ENCODE assay signal across 34 cellular contexts in the genomic region with DNA sequence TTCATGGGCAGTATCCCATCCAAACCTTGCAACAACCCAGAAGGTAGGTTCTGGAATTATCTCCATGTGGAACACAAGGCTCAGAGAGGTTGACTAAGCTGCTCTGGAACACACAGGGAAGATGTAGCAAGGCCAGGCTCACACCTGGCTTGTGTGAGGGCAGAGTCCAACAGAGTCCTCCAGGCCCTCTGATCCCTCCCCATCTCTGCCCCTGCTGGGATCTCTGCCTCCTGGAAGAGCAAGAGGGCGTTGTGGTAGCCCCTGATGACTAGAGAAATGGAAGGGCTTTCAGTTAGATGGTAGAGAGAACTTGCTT. TPM values are rescaled to one million over a fixed set of nuclear protein-coding genes. Genes with fewer than 3 reads are reported as not detected.
"Had no signal": no experiment of that assay in that cellular context is flagged by ENCODE, and none has a peak within 500 bp of the region (broad histone marks: within the 10 kb centered on the region; RNA-seq: fewer than 3 reads in every experiment).

No MANE protein-coding gene starts in this region.

- ATAC-seq: activated naive CD4-positive, alpha-beta T cell treated with anti-CD3 and anti-CD28 coated beads, Interleukin-2, amount 50 U/mL, for 72 hours; foreskin keratinocyte; heart left ventricle; left colon; pancreas; upper lobe of right lung; WTC11 had no signal

- DNase-seq: activated CD4-positive, alpha-beta memory T cell treated with anti-CD3 and anti-CD28 coated beads, Interleukin-2, amount 10 ng/mL, durations not matched to agents 7 days and 5 days; activated CD4-positive, alpha-beta T cell treated with anti-CD3 and anti-CD28 coated beads for 1 hour; activated CD4-positive, alpha-beta T cell treated with anti-CD3 and anti-CD28 coated beads, Interleukin-2, amount 10 ng/mL, durations not matched to agents 7 days and 5 days; activated CD8-positive, alpha-beta memory T cell treated with anti-CD3 and anti-CD28 coated beads, Interleukin-2, amount 50 U/mL, for 48 hours; activated gamma-delta T cell treated with Interleukin-2 at 50 U/mL for 16 hours; activated T-cell treated with anti-CD3 and anti-CD28 coated beads, Interleukin-2, amount 50 U/mL, for 24 hours; endodermal cell; foreskin keratinocyte; heart left ventricle; hypothalamus; immature natural killer cell; left colon; mammary epithelial cell; naive B cell; nucleus accumbens; pancreas; retina; stimulated activated CD4-positive, alpha-beta T cell treated with anti-CD3 and anti-CD28 coated beads, Interleukin-15, amount 100 ng/mL, for 24 hours; stimulated activated CD4-positive, alpha-beta T cell treated with anti-CD3 and anti-CD28 coated beads, Interleukin-2, amount 100 ng/mL, for 24 hours; stimulated activated naive CD4-positive, alpha-beta T cell; T-helper 2 cell; tibial artery; upper lobe of right lung had no signal

- H3K36me3 ChIP-seq: esophagus muscularis mucosa, heart left ventricle, pancreas, prostate gland, suprapubic skin, tibial artery, upper lobe of right lung had no signal

- H3K27ac Mint-ChIP-seq: activated CD4-positive, alpha-beta memory T cell treated with anti-CD3 and anti-CD28 coated beads, Interleukin-2, amount 10 ng/mL, durations not matched to agents 7 days and 5 days; activated CD4-positive, alpha-beta T cell treated with anti-CD3 and anti-CD28 coated beads, Interleukin-2, amount 10 ng/mL, durations not matched to agents 7 days and 5 days; activated naive CD4-positive, alpha-beta T cell treated with anti-CD3 and anti-CD28 coated beads, Interleukin-2, amount 50 U/mL, for 72 hours; activated T-cell treated with anti-CD3 and anti-CD28 coated beads, Interleukin-2, amount 50 U/mL, for 24 hours; dendritic cell treated with granulocyte-macrophage colony-stimulating factor and Interleukin-4, amounts not matched to agents 40 ng/mL and 50 ng/mL, for 4 days; endodermal cell; immature natural killer cell; WTC11 had no signal

- H3K27ac ChIP-seq: esophagus muscularis mucosa, foreskin keratinocyte, heart left ventricle, pancreas, prostate gland, suprapubic skin, tibial artery, upper lobe of right lung had no signal

- H3K4me1 ChIP-seq: foreskin keratinocyte had no signal

- H3K36me3 Mint-ChIP-seq: activated naive CD4-positive, alpha-beta T cell treated with anti-CD3 and anti-CD28 coated beads, Interleukin-2, amount 50 U/mL, for 72 hours; immature natural killer cell; naive B cell; WTC11 had no signal

- H3K9me3 ChIP-seq: esophagus muscularis mucosa, heart left ventricle, pancreas, prostate gland, suprapubic skin, tibial artery, upper lobe of right lung had no signal

- H3K4me3 Mint-ChIP-seq: activated CD4-positive, alpha-beta memory T cell treated with anti-CD3 and anti-CD28 coated beads, Interleukin-2, amount 10 ng/mL, durations not matched to agents 7 days and 5 days; activated CD4-positive, alpha-beta T cell treated with anti-CD3 and anti-CD28 coated beads, Interleukin-2, amount 10 ng/mL, durations not matched to agents 7 days and 5 days; activated T-cell treated with anti-CD3 and anti-CD28 coated beads, Interleukin-2, amount 50 U/mL, for 24 hours; central memory CD8-positive, alpha-beta T cell; dendritic cell treated with granulocyte-macrophage colony-stimulating factor and Interleukin-4, amounts not matched to agents 40 ng/mL and 50 ng/mL, for 4 days; endodermal cell; WTC11 had no signal

- H3K9me3 Mint-ChIP-seq: activated CD4-positive, alpha-beta memory T cell treated with anti-CD3 and anti-CD28 coated beads, Interleukin-2, amount 10 ng/mL, durations not matched to agents 7 days and 5 days; activated CD4-positive, alpha-beta T cell treated with anti-CD3 and anti-CD28 coated beads, Interleukin-2, amount 10 ng/mL, durations not matched to agents 7 days and 5 days; activated naive CD4-positive, alpha-beta T cell treated with anti-CD3 and anti-CD28 coated beads, Interleukin-2, amount 50 U/mL, for 72 hours; activated T-cell treated with anti-CD3 and anti-CD28 coated beads, Interleukin-2, amount 50 U/mL, for 24 hours; central memory CD8-positive, alpha-beta T cell; dendritic cell treated with granulocyte-macrophage colony-stimulating factor and Interleukin-4, amounts not matched to agents 40 ng/mL and 50 ng/mL, for 4 days; endodermal cell; immature natural killer cell; naive B cell; neural crest cell; WTC11 had no signal

- H3K4me3 ChIP-seq: esophagus muscularis mucosa, heart left ventricle, pancreas, prostate gland, suprapubic skin, tibial artery, upper lobe of right lung had no signal

- FAIRE-seq: kidney, pancreas had no signal

- H3K27me3 ChIP-seq: pancreas had no signal

RNA-seq across cellular contexts. Expression of a gene that starts 7.0 kb away (rescaled TPM):
- total RNA-seq: activated CD4-positive, alpha-beta memory T cell treated with anti-CD3 and anti-CD28 coated beads, Interleukin-2, amount 10 ng/mL, durations not matched to agents 7 days and 5 days; activated CD4-positive, alpha-beta T cell treated with anti-CD3 and anti-CD28 coated beads, Interleukin-2, amount 10 ng/mL, durations not matched to agents 7 days and 5 days; bronchial epithelial cell; neural crest cell had no signal
- polyA plus RNA-seq: immature natural killer cell, liver had no signal

RNA-seq across cellular contexts. Expression of a gene that starts 12.0 kb away (rescaled TPM):
- total RNA-seq: activated CD4-positive, alpha-beta memory T cell treated with anti-CD3 and anti-CD28 coated beads, Interleukin-2, amount 10 ng/mL, durations not matched to agents 7 days and 5 days; activated CD4-positive, alpha-beta T cell treated with anti-CD3 and anti-CD28 coated beads, Interleukin-2, amount 10 ng/mL, durations not matched to agents 7 days and 5 days; activated naive CD4-positive, alpha-beta T cell treated with anti-CD3 and anti-CD28 coated beads, Interleukin-2, amount 50 U/mL, for 72 hours; bronchial epithelial cell; endodermal cell; esophagus muscularis mucosa; foreskin keratinocyte; heart left ventricle; kidney; liver; mammary epithelial cell; neural crest cell; pancreas; suprapubic skin; upper lobe of right lung; WTC11 had no signal
- polyA plus RNA-seq: foreskin keratinocyte, heart left ventricle, immature natural killer cell, liver, mammary epithelial cell had no signal

RNA-seq across cellular contexts. Expression of a gene that starts 45.4 kb away (rescaled TPM):
- total RNA-seq: bronchial epithelial cell had no signal
- polyA plus RNA-seq: immature natural killer cell had no signal

RNA-seq across cellular contexts. Expression of a gene that starts 48.5 kb away (rescaled TPM):
- total RNA-seq: activated CD4-positive, alpha-beta memory T cell treated with anti-CD3 and anti-CD28 coated beads, Interleukin-2, amount 10 ng/mL, durations not matched to agents 7 days and 5 days; bronchial epithelial cell; foreskin keratinocyte; mammary epithelial cell had no signal
- polyA plus RNA-seq: mammary epithelial cell had no signal
